ENCODE assay signal across 8 cellular contexts in genomic region chr16:4612977-4613635, GRCh38. TPM values are rescaled to one million over a fixed set of nuclear protein-coding genes. Genes with fewer than 3 reads are reported as not detected.
A peak's percentile ranks its signal among the peaks of the same experiment; 100 is the strongest.
DNase-seq lines count a peak whose midpoint lies in the region; ATAC-seq and TF ChIP-seq lines count a peak whose summit lies in the region.

No MANE protein-coding gene starts in this region.

- H3K27me3 ChIP-seq in SJCRH30: no peaks in the 10 kb centered on the region
- no peaks in the 10 kb centered on the region for H3K27me3 ChIP-seq in gastrocnemius medialis

- H3K9me3 ChIP-seq in SJCRH30 (replicated peaks) (no peaks in the 10 kb centered on the region), gastrocnemius medialis (no peaks in the 10 kb centered on the region)

- no peak for ATAC-seq in gastrocnemius medialis

- TF ChIP-seq CTCF in GM12864 (IDR thresholded peaks at IDR 0.05; ENCODE audit: low read depth, low read length, missing control alignments): no peak
- no peak for TF ChIP-seq CTCF in fibroblast of the aortic adventitia (IDR thresholded peaks at IDR 0.05; ENCODE audit: insufficient read depth, low read length)
- TF ChIP-seq CTCF in gastrocnemius medialis (IDR thresholded peaks at IDR 0.05 in 4 of 5, conservative IDR thresholded peaks at IDR 0.05 in 1 of 5): no peak

- no peaks in the 10 kb centered on the region for H3K36me3 ChIP-seq in SJCRH30
- peaks cover 0 to 12% of the 10 kb centered on the region in 2 donors for H3K36me3 ChIP-seq in gastrocnemius medialis

- no peak for TF ChIP-seq POLR2A in gastrocnemius medialis (IDR thresholded peaks at IDR 0.05)

- H3K4me1 ChIP-seq in SJCRH30: no peaks in the 10 kb centered on the region; the same call in 1 of the 2 replicates
- peaks cover 45 to 58% of the 10 kb centered on the region in 2 donors for H3K4me1 ChIP-seq in gastrocnemius medialis

- H3K4me3 ChIP-seq in GM12864 (ENCODE audit: low read depth, low read length): peak overlapping the region; percentile 88
- H3K4me3 ChIP-seq in SJCRH30: peak overlapping the region; percentile 75
- peak overlapping the region; percentile 83 for H3K4me3 ChIP-seq in fibroblast of the aortic adventitia (ENCODE audit: low read depth, low read length)
- peak overlapping the region; percentile 73 to 91 (median 88) for H3K4me3 ChIP-seq in gastrocnemius medialis

- intact Hi-C loops in gastrocnemius medialis (cut with DNase I; ENCODE audit: low total_unique reads): loop anchor here (10.0 kb wide), 1 partner anchor 462 kb away; the partner anchor contains the start of gene ALG1
- intact Hi-C loops in head of caudate nucleus (cut with DNase I): no loop called here

- H3K27ac ChIP-seq in SJCRH30 (no peak overlapping the region), gastrocnemius medialis (peak overlapping the region; percentile 87 to 99 (median 96))

- DNase-seq in GM12864 (ENCODE audit: low read depth) (no peak), SJCRH30 (no peak), fibroblast of the aortic adventitia (ENCODE audit: low read depth) (peak; percentile 7), gastrocnemius medialis (no peak), ACHN (no peak), head of caudate nucleus (no peak), DMS114 treated with DMSO at 0.1 percent for 48 hours (lab: John Stamatoyannopoulos, UW; ENCODE audit: unreplicated experiment) (no peak), UCSD-AML1 (lab: John Stamatoyannopoulos, UW; ENCODE audit: unreplicated experiment) (no peak)

- in situ Hi-C loops in gastrocnemius medialis (cut with MboI; ENCODE audit: low sequenced_read_pairs in 4 of 4) (loop anchor here in 1 of 4 donors (25.0 kb wide), 1 partner anchor 101 kb away; no protein-coding TSS in a partner anchor), ACHN (cut with HindIII; ENCODE audit: low pct_ligation_motif_present, low pct_unique_long_range_greater_than_20kb, low sequenced_read_pairs) (no loop called here)

RNA-seq across cellular contexts. Expression of gene UBALD1, which starts 1.6 kb away (rescaled TPM):
- total RNA-seq in SJCRH30 (2014; rRNA removed; shearing (Covaris generic)): 5.5 and 8.7 TPM in 2 replicates
- total RNA-seq in fibroblast of the aortic adventitia (ENCODE audit: low replicate concordance) (5.2 and 7.1 TPM in 2 replicates), gastrocnemius medialis (10 to 100 TPM; 13.5 to 19.0 (median 15.4) TPM)

RNA-seq across cellular contexts. Expression of gene MGRN1, which starts 11.5 kb away (rescaled TPM):
- 11.6 and 13.8 TPM in 2 replicates for total RNA-seq in SJCRH30 (2014; rRNA removed; shearing (Covaris generic))
- total RNA-seq in fibroblast of the aortic adventitia (ENCODE audit: low replicate concordance) (24.5 and 34.3 TPM in 2 replicates), gastrocnemius medialis (10 to 100 TPM; 33.8 to 62.9 (median 55.0) TPM)

RNA-seq across cellular contexts. Expression of gene C16orf96, which starts 57.0 kb away (rescaled TPM):
- total RNA-seq in SJCRH30 (2014; rRNA removed; shearing (Covaris generic)): not detected in 2 replicates
- total RNA-seq in fibroblast of the aortic adventitia (ENCODE audit: low replicate concordance): under 0.01 TPM in 1 of 2 replicates, not detected in the other
- total RNA-seq in gastrocnemius medialis: under 1 TPM in 2 of 4 donors, not detected in 2; 0.15 to 0.59 TPM
